In the genomic region with DNA sequence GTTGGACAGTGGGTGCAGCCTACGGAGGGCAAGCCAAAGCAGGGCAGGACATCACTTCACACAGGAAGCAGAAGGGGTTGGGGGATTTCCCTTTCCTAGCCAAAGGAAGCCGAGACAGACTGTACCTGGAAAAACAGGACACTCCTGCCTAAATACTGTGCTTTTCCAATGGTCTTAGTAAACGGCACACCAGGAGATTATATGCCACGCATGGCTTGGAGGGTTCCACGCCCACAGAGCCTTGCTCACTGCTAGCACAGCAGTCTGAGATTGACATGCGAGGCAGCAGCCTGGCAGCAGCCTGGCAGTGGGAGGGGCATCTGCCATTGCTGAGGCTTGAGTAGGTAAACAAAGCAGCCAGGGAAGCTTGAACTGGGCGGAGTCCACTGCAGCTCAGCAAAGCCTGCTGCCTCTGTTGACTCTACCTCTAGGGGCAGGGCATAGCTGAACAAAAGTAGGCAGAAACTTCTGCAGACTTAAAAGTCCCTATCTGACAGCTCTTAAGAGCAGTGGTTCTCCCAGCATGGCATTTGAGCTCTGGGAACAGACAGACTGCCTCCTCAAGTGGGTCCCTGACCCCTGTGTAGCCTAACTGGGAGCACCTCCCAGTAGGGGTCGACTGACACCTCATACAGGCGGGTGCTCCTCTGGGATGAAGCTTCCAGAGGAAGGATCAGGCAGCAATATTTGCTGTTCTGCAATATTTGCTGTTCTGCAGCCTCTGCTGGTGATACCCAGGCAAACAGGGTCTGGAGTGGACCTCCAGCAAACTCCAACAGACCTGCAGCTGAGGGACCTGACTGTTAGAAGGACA, we compare ENCODE assay signal across 2 cellular contexts.
TF ChIP-seq lines count a peak whose summit lies in the region.

No MANE protein-coding gene starts in this region.

TF ChIP-seq in HEK293, 187 proteins besides CTCF, POLR2A, EP300 and RAD21:
- TF ChIP-seq SP3 (tag by site-specific recombination; IDR thresholded peaks at IDR 0.05) (peak; percentile 29), SP2 (tag by site-specific recombination; IDR thresholded peaks at IDR 0.05) (peak; percentile 58), MYNN (tag by site-specific recombination; IDR thresholded peaks at IDR 0.05; ENCODE audit: borderline replicate concordance) (peak; percentile 75), ZBTB17 (tag by site-specific recombination; IDR thresholded peaks at IDR 0.05) (peak; percentile 50; the same call in 1 of the 2 replicates), ZFHX2 (tag by site-specific recombination; conservative IDR thresholded peaks at IDR 0.05) (peak; percentile 48; the same call in 1 of the 2 replicates), ZNF2 (tag by site-specific recombination; IDR thresholded peaks at IDR 0.05) (peak; percentile 64), KLF9 (tag by site-specific recombination; IDR thresholded peaks at IDR 0.05; ENCODE audit: low read depth) (peak; percentile 38)

TF ChIP-seq in GM12878, 131 proteins besides CTCF, POLR2A, EP300 and RAD21:
- TF ChIP-seq PKNOX1 (IDR thresholded peaks at IDR 0.05): peak; percentile 74
